Comparison of ENCODE assay signal across 1 cellular context in the genomic region with DNA sequence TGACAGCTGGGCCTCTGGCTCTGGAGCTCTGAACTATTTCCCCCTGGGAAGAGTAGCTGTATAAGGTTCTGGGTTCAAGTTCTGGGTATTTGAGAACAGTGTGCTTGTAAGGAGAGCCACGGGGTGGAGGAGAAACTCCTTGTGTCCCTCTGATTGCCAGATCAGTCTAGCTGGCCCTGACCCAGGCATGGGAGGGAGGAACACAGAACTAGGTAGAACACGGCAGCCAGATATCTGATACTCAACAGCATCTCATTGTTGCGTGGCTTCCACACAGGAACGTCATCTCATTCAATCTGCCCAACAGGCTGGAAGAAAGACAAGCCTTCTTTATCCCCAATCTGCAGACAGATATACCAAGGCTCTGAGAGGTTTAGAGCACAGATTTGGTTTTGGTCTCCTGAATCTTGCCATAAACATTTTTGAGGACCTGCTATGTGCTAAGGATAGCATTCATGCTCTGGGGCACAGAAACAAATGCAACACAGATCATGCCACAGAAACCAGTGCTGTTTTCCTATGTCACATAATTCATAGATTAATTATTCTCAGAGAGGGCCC.
TF ChIP-seq lines count a peak whose summit lies in the region.

No MANE protein-coding gene starts in this region.

TF ChIP-seq in H1, 55 proteins besides CTCF, POLR2A, EP300 and RAD21:
- TF ChIP-seq SIRT6 (IDR thresholded peaks at IDR 0.05; ENCODE audit: low read length) (no peak), TAF7 (optimal IDR thresholded peaks at IDR 0.05; ENCODE audit: borderline replicate concordance, low read depth, low read length) (no peak), KDM4A (IDR thresholded peaks at IDR 0.05; ENCODE audit: low read depth, low read length, severe bottlenecking) (no peak), KDM1A (IDR thresholded peaks at IDR 0.05; ENCODE audit: borderline replicate concordance, low read length) (no peak), HDAC2 (IDR thresholded peaks at IDR 0.05; ENCODE audit: borderline replicate concordance in 1 of 2, low read depth in 2 of 2, low read length in 2 of 2) (no peak), SRF (IDR thresholded peaks at IDR 0.05; ENCODE audit: low read depth, low read length) (no peak), JUN (IDR thresholded peaks at IDR 0.05; ENCODE audit: low read depth, low read length) (no peak), SP2 (IDR thresholded peaks at IDR 0.05; ENCODE audit: low read length) (no peak), BRCA1 (IDR thresholded peaks at IDR 0.05; ENCODE audit: low read depth, low read length) (no peak), EZH2 (IDR thresholded peaks at IDR 0.05; ENCODE audit: low read depth, low read length, severe bottlenecking) (no peak), SUZ12 (IDR thresholded peaks at IDR 0.05; ENCODE audit: low read length) (no peak), GTF2F1 (IDR thresholded peaks at IDR 0.05; ENCODE audit: borderline replicate concordance, low read depth, low read length) (no peak), BCL11A (IDR thresholded peaks at IDR 0.05; ENCODE audit: low read depth in 2 of 2, low read length in 2 of 2) (no peak)
- TF ChIP-seq, protein P1, sequence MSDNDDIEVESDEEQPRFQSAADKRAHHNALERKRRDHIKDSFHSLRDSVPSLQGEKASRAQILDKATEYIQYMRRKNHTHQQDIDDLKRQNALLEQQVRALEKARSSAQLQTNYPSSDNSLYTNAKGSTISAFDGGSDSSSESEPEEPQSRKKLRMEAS (IDR thresholded peaks at IDR 0.05): no peak
